In the genomic region with DNA sequence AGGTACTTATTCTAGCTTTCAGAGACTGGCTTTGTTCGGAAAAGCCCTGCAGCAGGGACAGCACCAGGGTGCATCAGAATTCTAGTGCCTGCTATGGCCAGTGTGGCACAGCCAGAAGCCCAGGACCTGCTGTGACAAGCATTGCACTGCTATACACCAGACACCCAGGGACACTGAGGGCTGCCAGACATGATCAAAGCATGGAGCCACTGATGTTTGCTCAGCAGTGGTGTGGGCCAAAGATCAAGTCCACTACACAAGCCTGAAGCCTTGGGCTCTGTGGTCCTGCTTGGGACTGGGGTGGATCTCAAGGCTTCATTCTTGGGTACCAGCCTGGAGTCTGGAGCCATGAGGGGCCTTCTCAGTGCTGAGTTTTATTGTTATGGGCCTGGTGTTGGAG, we compare ENCODE assay signal across 23 cellular contexts.
"Had no signal": no experiment of that assay in that cellular context is flagged by ENCODE, and none has a peak within 500 bp of the region (broad histone marks: within the 10 kb centered on the region; RNA-seq: fewer than 3 reads in every experiment).

No MANE protein-coding gene starts in this region.

- H3K4me3 ChIP-seq: breast epithelium, MG63 had no signal

- H3K27me3 ChIP-seq: breast epithelium, MG63 had no signal

- H3K27ac ChIP-seq: breast epithelium had no signal

- ATAC-seq: activated CD8-positive, alpha-beta memory T cell treated with anti-CD3 and anti-CD28 coated beads, Interleukin-2, amount 10 ng/mL, durations not matched to agents 7 days and 5 days; PC-3 had no signal

- DNase-seq: activated B cell treated with CpG ODN at 0.5 μM for 24 hours; activated CD4-positive, alpha-beta T cell treated with anti-CD3 and anti-CD28 coated beads for 1 hour; activated CD4-positive, alpha-beta T cell treated with anti-CD3 and anti-CD28 coated beads, Interleukin-2, amount 10 ng/mL, durations not matched to agents 24 days and 14 days; activated CD4-positive, alpha-beta T cell treated with anti-CD3 and anti-CD28 coated beads, Interleukin-2, amount 50 U/mL, for 48 hours; activated CD8-positive, alpha-beta memory T cell treated with anti-CD3 and anti-CD28 coated beads, Interleukin-2, amount 10 ng/mL, durations not matched to agents 7 days and 5 days; activated effector memory CD4-positive, alpha-beta T cell treated with Interleukin-2 at 50 U/mL for 16 hours; activated naive CD4-positive, alpha-beta T cell; activated T-cell treated with anti-CD3 and anti-CD28 coated beads, Interleukin-2, amount 50 U/mL, for 24 hours; aorta; caudate nucleus; MG63; NCI-H1105; NCI-H1436; NCI-H187 treated with DMSO at 0.1 percent for 48 hours; NCI-H2107; NCI-H2171 treated with DMSO at 0.1 percent for 48 hours; NCI-H345; NCI-H510A; NCI-H526 treated with DMSO at 0.1 percent for 48 hours; PC-3; SHP77 treated with DMSO at 0.1 percent for 48 hours had no signal

- H3K9me3 ChIP-seq: breast epithelium, MG63 had no signal

- H3K36me3 ChIP-seq: breast epithelium, MG63 had no signal

- FAIRE-seq: RCC 7860 had no signal

- H3K4me1 ChIP-seq: breast epithelium had no signal
